1 cellular context compared by ENCODE assay signal in genomic region chr3:194133661-194134230, GRCh38.
TF ChIP-seq lines count a peak whose summit lies in the region.

No MANE protein-coding gene starts in this region.

TF ChIP-seq in HEK293, 187 proteins besides CTCF, POLR2A, EP300 and RAD21 (continued from another document and continues in another):
- TF ChIP-seq ZNF704 (tag by site-specific recombination; IDR thresholded peaks at IDR 0.05) (no peak), ZNF571 (tag by site-specific recombination; IDR thresholded peaks at IDR 0.05) (no peak), SP2 (tag by site-specific recombination; IDR thresholded peaks at IDR 0.05) (peak; percentile 21; the same call in 1 of the 2 replicates), SP7 (tag by site-specific recombination; IDR thresholded peaks at IDR 0.05) (peak; percentile 74), ZNF138 (tag by site-specific recombination; IDR thresholded peaks at IDR 0.05; ENCODE audit: borderline replicate concordance) (no peak), KLF9 (tag by site-specific recombination; IDR thresholded peaks at IDR 0.05; ENCODE audit: low read depth) (0 out of 2 replicates have a peak, but pooled peaks have one; percentile 20), ZNF626 (tag by site-specific recombination; IDR thresholded peaks at IDR 0.05) (no peak), ZNF707 (tag by site-specific recombination; IDR thresholded peaks at IDR 0.05) (no peak), GLIS2 (tag by site-specific recombination; IDR thresholded peaks at IDR 0.05) (peak; percentile 48), KLF8 (tag by site-specific recombination; IDR thresholded peaks at IDR 0.05) (no peak), ZNF16 (tag by site-specific recombination; IDR thresholded peaks at IDR 0.05; ENCODE audit: low read depth) (no peak), ZBTB6 (tag by site-specific recombination; IDR thresholded peaks at IDR 0.05) (no peak), ZNF311 (tag by site-specific recombination; IDR thresholded peaks at IDR 0.05; ENCODE audit: borderline replicate concordance) (no peak), SALL2 (tag by site-specific recombination; IDR thresholded peaks at IDR 0.05; ENCODE audit: borderline replicate concordance) (no peak), EGR2 (tag by site-specific recombination; IDR thresholded peaks at IDR 0.05; ENCODE audit: low read depth) (0 out of 2 replicates have a peak, but pooled peaks have one; percentile 42), ZNF155 (tag by site-specific recombination; IDR thresholded peaks at IDR 0.05) (no peak), IKZF3 (tag by site-specific recombination; IDR thresholded peaks at IDR 0.05) (peak; percentile 53; the same call in 1 of the 2 replicates), SCRT1 (tag by site-specific recombination; IDR thresholded peaks at IDR 0.05; ENCODE audit: borderline replicate concordance) (no peak), ZNF48 (tag by site-specific recombination; IDR thresholded peaks at IDR 0.05) (no peak), ZBTB17 (tag by site-specific recombination; IDR thresholded peaks at IDR 0.05) (peak; percentile 89), ZSCAN5A (tag by site-specific recombination; IDR thresholded peaks at IDR 0.05) (no peak), ZNF629 (tag by site-specific recombination; IDR thresholded peaks at IDR 0.05) (peak; percentile 57), ZNF660 (tag by site-specific recombination; IDR thresholded peaks at IDR 0.05) (peak; percentile 61), ZFHX2 (tag by site-specific recombination; conservative IDR thresholded peaks at IDR 0.05) (peak; percentile 80), ZNF354C (tag by site-specific recombination; IDR thresholded peaks at IDR 0.05; ENCODE audit: borderline replicate concordance, low read depth) (no peak), ZNF140 (tag by site-specific recombination; IDR thresholded peaks at IDR 0.05) (no peak), ZFP3 (tag by site-specific recombination; IDR thresholded peaks at IDR 0.05; ENCODE audit: low read depth) (no peak), ZSCAN16 (tag by site-specific recombination; IDR thresholded peaks at IDR 0.05) (no peak), ZIC2 (tag by site-specific recombination; IDR thresholded peaks at IDR 0.05) (peak; percentile 81), ZNF561 (tag by site-specific recombination; IDR thresholded peaks at IDR 0.05; ENCODE audit: borderline replicate concordance) (no peak), PRDM1 (tag by site-specific recombination; IDR thresholded peaks at IDR 0.05) (no peak), ZNF24 (tag by site-specific recombination; IDR thresholded peaks at IDR 0.05) (peak; percentile 65; the same call in 1 of the 2 replicates), HOXD13 (CRISPR knock-in tag; IDR thresholded peaks at IDR 0.05; ENCODE audit: borderline replicate concordance) (no peak), ZBTB8A (tag by site-specific recombination; IDR thresholded peaks at IDR 0.05) (peak; percentile 54), TCF7L2 (IDR thresholded peaks at IDR 0.05; ENCODE audit: borderline replicate concordance, low read depth, low read length) (peak; percentile 86), ZNF549 (tag by site-specific recombination; IDR thresholded peaks at IDR 0.05) (no peak), ZNF2 (tag by site-specific recombination; IDR thresholded peaks at IDR 0.05) (peak; percentile 49; the same call in 1 of the 2 replicates), ZNF792 (tag by site-specific recombination; IDR thresholded peaks at IDR 0.05) (no peak), KLF10 (tag by site-specific recombination; IDR thresholded peaks at IDR 0.05) (no peak; the same call in 1 of the 2 replicates), ZNF341 (tag by site-specific recombination; IDR thresholded peaks at IDR 0.05; ENCODE audit: low read depth) (peak; percentile 33; the same call in 1 of the 2 replicates), ZNF394 (tag by site-specific recombination; IDR thresholded peaks at IDR 0.05; ENCODE audit: borderline replicate concordance) (0 out of 2 replicates have a peak, but pooled peaks have one; percentile 6), YY1 (tag by site-specific recombination; IDR thresholded peaks at IDR 0.05) (0 out of 2 replicates have a peak, but pooled peaks have one; percentile 3), ZNF37A (tag by site-specific recombination; IDR thresholded peaks at IDR 0.05) (no peak), ZNF664 (tag by site-specific recombination; IDR thresholded peaks at IDR 0.05) (no peak), GLIS1 (tag by site-specific recombination; IDR thresholded peaks at IDR 0.05) (peak; percentile 70), ZBTB44 (tag by site-specific recombination; IDR thresholded peaks at IDR 0.05) (no peak), BCL11B (tag by site-specific recombination; IDR thresholded peaks at IDR 0.05; ENCODE audit: low read depth) (no peak), ZNF335 (tag by site-specific recombination; conservative IDR thresholded peaks at IDR 0.05) (0 out of 2 replicates have a peak, but pooled peaks have one; percentile 10)
- TF ChIP-seq, protein P1, sequence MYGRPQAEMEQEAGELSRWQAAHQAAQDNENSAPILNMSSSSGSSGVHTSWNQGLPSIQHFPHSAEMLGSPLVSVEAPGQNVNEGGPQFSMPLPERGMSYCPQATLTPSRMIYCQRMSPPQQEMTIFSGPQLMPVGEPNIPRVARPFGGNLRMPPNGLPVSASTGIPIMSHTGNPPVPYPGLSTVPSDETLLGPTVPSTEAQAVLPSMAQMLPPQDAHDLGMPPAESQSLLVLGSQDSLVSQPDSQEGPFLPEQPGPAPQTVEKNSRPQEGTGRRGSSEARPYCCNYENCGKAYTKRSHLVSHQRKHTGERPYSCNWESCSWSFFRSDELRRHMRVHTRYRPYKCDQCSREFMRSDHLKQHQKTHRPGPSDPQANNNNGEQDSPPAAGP (tag by site-specific recombination; IDR thresholded peaks at IDR 0.05) = peak; percentile 26; the same call in 1 of the 2 replicates
- TF ChIP-seq, protein P2, sequence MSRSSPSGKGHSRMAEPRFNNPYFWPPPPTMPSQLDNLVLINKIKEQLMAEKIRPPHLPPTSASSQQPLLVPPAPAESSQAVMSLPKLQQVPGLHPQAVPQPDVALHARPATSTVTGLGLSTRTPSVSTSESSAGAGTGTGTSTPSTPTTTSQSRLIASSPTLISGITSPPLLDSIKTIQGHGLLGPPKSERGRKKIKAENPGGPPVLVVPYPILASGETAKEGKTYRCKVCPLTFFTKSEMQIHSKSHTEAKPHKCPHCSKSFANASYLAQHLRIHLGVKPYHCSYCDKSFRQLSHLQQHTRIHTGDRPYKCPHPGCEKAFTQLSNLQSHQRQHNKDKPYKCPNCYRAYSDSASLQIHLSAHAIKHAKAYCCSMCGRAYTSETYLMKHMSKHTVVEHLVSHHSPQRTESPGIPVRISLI (tag by site-specific recombination; IDR thresholded peaks at IDR 0.05) = no peak
- TF ChIP-seq, protein P3, sequence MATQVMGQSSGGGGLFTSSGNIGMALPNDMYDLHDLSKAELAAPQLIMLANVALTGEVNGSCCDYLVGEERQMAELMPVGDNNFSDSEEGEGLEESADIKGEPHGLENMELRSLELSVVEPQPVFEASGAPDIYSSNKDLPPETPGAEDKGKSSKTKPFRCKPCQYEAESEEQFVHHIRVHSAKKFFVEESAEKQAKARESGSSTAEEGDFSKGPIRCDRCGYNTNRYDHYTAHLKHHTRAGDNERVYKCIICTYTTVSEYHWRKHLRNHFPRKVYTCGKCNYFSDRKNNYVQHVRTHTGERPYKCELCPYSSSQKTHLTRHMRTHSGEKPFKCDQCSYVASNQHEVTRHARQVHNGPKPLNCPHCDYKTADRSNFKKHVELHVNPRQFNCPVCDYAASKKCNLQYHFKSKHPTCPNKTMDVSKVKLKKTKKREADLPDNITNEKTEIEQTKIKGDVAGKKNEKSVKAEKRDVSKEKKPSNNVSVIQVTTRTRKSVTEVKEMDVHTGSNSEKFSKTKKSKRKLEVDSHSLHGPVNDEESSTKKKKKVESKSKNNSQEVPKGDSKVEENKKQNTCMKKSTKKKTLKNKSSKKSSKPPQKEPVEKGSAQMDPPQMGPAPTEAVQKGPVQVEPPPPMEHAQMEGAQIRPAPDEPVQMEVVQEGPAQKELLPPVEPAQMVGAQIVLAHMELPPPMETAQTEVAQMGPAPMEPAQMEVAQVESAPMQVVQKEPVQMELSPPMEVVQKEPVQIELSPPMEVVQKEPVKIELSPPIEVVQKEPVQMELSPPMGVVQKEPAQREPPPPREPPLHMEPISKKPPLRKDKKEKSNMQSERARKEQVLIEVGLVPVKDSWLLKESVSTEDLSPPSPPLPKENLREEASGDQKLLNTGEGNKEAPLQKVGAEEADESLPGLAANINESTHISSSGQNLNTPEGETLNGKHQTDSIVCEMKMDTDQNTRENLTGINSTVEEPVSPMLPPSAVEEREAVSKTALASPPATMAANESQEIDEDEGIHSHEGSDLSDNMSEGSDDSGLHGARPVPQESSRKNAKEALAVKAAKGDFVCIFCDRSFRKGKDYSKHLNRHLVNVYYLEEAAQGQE (tag by site-specific recombination; IDR thresholded peaks at IDR 0.05) = 0 out of 2 replicates have a peak, but pooled peaks have one; percentile 16
- TF ChIP-seq, protein P4, sequence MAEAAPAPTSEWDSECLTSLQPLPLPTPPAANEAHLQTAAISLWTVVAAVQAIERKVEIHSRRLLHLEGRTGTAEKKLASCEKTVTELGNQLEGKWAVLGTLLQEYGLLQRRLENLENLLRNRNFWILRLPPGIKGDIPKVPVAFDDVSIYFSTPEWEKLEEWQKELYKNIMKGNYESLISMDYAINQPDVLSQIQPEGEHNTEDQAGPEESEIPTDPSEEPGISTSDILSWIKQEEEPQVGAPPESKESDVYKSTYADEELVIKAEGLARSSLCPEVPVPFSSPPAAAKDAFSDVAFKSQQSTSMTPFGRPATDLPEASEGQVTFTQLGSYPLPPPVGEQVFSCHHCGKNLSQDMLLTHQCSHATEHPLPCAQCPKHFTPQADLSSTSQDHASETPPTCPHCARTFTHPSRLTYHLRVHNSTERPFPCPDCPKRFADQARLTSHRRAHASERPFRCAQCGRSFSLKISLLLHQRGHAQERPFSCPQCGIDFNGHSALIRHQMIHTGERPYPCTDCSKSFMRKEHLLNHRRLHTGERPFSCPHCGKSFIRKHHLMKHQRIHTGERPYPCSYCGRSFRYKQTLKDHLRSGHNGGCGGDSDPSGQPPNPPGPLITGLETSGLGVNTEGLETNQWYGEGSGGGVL (tag by site-specific recombination; IDR thresholded peaks at IDR 0.05) = no peak
- TF ChIP-seq, protein P5, sequence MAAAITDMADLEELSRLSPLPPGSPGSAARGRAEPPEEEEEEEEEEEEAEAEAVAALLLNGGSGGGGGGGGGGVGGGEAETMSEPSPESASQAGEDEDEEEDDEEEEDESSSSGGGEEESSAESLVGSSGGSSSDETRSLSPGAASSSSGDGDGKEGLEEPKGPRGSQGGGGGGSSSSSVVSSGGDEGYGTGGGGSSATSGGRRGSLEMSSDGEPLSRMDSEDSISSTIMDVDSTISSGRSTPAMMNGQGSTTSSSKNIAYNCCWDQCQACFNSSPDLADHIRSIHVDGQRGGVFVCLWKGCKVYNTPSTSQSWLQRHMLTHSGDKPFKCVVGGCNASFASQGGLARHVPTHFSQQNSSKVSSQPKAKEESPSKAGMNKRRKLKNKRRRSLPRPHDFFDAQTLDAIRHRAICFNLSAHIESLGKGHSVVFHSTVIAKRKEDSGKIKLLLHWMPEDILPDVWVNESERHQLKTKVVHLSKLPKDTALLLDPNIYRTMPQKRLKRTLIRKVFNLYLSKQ (tag by site-specific recombination; IDR thresholded peaks at IDR 0.05; ENCODE audit: borderline replicate concordance) = no peak
- TF ChIP-seq, protein P6, sequence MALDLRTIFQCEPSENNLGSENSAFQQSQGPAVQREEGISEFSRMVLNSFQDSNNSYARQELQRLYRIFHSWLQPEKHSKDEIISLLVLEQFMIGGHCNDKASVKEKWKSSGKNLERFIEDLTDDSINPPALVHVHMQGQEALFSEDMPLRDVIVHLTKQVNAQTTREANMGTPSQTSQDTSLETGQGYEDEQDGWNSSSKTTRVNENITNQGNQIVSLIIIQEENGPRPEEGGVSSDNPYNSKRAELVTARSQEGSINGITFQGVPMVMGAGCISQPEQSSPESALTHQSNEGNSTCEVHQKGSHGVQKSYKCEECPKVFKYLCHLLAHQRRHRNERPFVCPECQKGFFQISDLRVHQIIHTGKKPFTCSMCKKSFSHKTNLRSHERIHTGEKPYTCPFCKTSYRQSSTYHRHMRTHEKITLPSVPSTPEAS (tag by site-specific recombination; IDR thresholded peaks at IDR 0.05) = no peak
